Comparison of ENCODE assay signal across 28 cellular contexts in genomic region chr10:55223352-55223751, GRCh38.
"Had no signal": no experiment of that assay in that cellular context is flagged by ENCODE, and none has a peak within 500 bp of the region (broad histone marks: within the 10 kb centered on the region; RNA-seq: fewer than 3 reads in every experiment).

No MANE protein-coding gene starts in this region.

- H3K27ac ChIP-seq: colonic mucosa, epithelial cell of prostate, esophagus squamous epithelium, gastrocnemius medialis, heart right ventricle, left lung, lower lobe of right lung had no signal

- H3K9me3 ChIP-seq: colonic mucosa, esophagus squamous epithelium, gastrocnemius medialis, heart right ventricle, left lung, lower lobe of right lung, mucosa of descending colon had no signal

- H3K27ac Mint-ChIP-seq: dendritic cell treated with granulocyte-macrophage colony-stimulating factor and Interleukin-4, amounts not matched to agents 40 ng/mL and 50 ng/mL, for 4 days; effector memory CD8-positive, alpha-beta T cell; endodermal cell; mesothelial cell of epicardium had no signal

- H3K36me3 Mint-ChIP-seq: mesothelial cell of epicardium, naive B cell had no signal

- FAIRE-seq: endometrium, islet of Langerhans, keratinocyte had no signal

- H3K4me3 Mint-ChIP-seq: dendritic cell treated with granulocyte-macrophage colony-stimulating factor and Interleukin-4, amounts not matched to agents 40 ng/mL and 50 ng/mL, for 4 days; effector memory CD8-positive, alpha-beta T cell; endodermal cell; mesothelial cell of epicardium had no signal

- ATAC-seq: esophagus mucosa, gastrocnemius medialis, heart right ventricle, left cardiac atrium, left lung, left ventricle myocardium superior, lower lobe of right lung, mucosa of descending colon had no signal

- H3K4me1 ChIP-seq: colonic mucosa, esophagus squamous epithelium, gastrocnemius medialis, heart right ventricle, left lung, lower lobe of right lung had no signal

- H3K27me3 ChIP-seq: colonic mucosa, esophagus squamous epithelium, gastrocnemius medialis, heart right ventricle, left lung had no signal

- DNase-seq: colonic mucosa; cortex of kidney; effector CD8-positive, alpha-beta T cell; effector memory CD8-positive, alpha-beta T cell; endodermal cell; erythroblast; esophagus squamous epithelium; foreskin fibroblast; foreskin melanocyte; gastrocnemius medialis; glutamatergic neuron; head of caudate nucleus; heart right ventricle; hippocampal formation; left cardiac atrium; left lung; left ventricle myocardium superior; lower lobe of right lung; mesenchymal stem cell; mucosa of descending colon; naive B cell had no signal

- H3K4me3 ChIP-seq: colonic mucosa, esophagus squamous epithelium, gastrocnemius medialis, heart right ventricle, left lung, lower lobe of right lung, mucosa of descending colon had no signal

- H3K27me3 Mint-ChIP-seq: dendritic cell treated with granulocyte-macrophage colony-stimulating factor and Interleukin-4, amounts not matched to agents 40 ng/mL and 50 ng/mL, for 4 days; effector memory CD8-positive, alpha-beta T cell; naive B cell had no signal

- H3K9me3 Mint-ChIP-seq: dendritic cell treated with granulocyte-macrophage colony-stimulating factor and Interleukin-4, amounts not matched to agents 40 ng/mL and 50 ng/mL, for 4 days; endodermal cell; mesothelial cell of epicardium had no signal

- H3K4me1 Mint-ChIP-seq: naive B cell had no signal

- H3K36me3 ChIP-seq: colonic mucosa, esophagus squamous epithelium, gastrocnemius medialis, heart right ventricle, left lung, lower lobe of right lung had no signal
